ENCODE assay signal across 12 cellular contexts in the genomic region with DNA sequence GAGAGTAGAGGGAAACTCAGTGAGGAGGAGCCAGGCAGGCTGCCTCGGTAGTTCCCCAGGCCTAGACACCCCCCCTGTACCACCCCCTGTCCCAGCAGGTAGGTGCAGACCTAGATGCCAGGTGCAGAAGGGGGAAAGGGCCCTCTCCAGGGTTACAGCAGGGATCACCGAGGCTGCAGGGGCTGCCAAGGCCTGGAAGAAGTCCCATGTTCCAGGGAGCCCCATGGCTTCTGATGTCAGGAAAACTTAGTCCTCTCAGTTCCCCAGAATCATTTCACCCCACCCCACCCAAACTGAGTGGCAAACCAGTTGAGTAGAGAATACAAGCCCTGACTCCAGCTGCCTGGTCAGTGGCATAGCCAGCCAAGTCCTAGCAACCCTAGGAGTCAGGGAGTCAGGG. TPM values are rescaled to one million over a fixed set of nuclear protein-coding genes. Genes with fewer than 3 reads are reported as not detected.
DNase-seq lines count a peak whose midpoint lies in the region; ATAC-seq and TF ChIP-seq lines count a peak whose summit lies in the region.
"Had no signal": no experiment of that assay in that cellular context is flagged by ENCODE, and none has a peak within 500 bp of the region (broad histone marks: within the 10 kb centered on the region; RNA-seq: fewer than 3 reads in every experiment).

No MANE protein-coding gene starts in this region.

- peaks cover 32% of the 10 kb centered on the region for H3F3A ChIP-seq in smooth muscle cell (ENCODE audit: low read depth)

- H3K9ac ChIP-seq in smooth muscle cell (ENCODE audit: low read depth) (no peak overlapping the region), Karpas-422 (ENCODE audit: low read length) (no peak overlapping the region)

- TSS peak; percentile 22 for BruUV-seq in Caco-2 (replicated peaks; lab: Mats Ljungman, UMichigan)

- no peaks in the 10 kb centered on the region for H3K79me2 ChIP-seq in smooth muscle cell (ENCODE audit: low read depth)
- no peaks in the 10 kb centered on the region for H3K79me2 ChIP-seq in Karpas-422 (ENCODE audit: low read length)

- ATAC-seq in left lung (no peak), GM21447 (IDR thresholded peaks at IDR 0.05; ENCODE audit: unreplicated experiment) (no peak)
- ATAC-seq: Panc1 had no signal

- H3K27me3 ChIP-seq in Caco-2 (replicated peaks; ENCODE audit: control insufficient read depth, insufficient read depth, low read length) (no peaks in the 10 kb centered on the region), left lung (peaks cover 0 to 6% of the 10 kb centered on the region in 2 donors), smooth muscle cell (ENCODE audit: low read depth) (no peaks in the 10 kb centered on the region), Karpas-422 (ENCODE audit: low read length) (no peaks in the 10 kb centered on the region)

- H3K4me3 Mint-ChIP-seq in Caco-2 (ENCODE audit: unreplicated experiment) = no peak overlapping the region

- peaks cover 19% of the 10 kb centered on the region for H3K4me1 Mint-ChIP-seq in Caco-2 (ENCODE audit: low read depth, unreplicated experiment)

- intact Hi-C loops in Caco-2 (cut with micrococcal nuclease; ENCODE audit: unreplicated experiment) = no loop called here
- intact Hi-C loops in left lung (cut with DNase I) = no loop called here

- DNase-seq in Caco-2 = no peak
- peak in 1 of 2 donors; percentile 25 for DNase-seq in left lung
- DNase-seq in smooth muscle cell (lab: John Stamatoyannopoulos, UW; ENCODE audit: unreplicated experiment) = no peak
- no peak for DNase-seq in SHP77 (lab: John Stamatoyannopoulos, UW)
- no peak for DNase-seq in effector CD4-positive, alpha-beta T cell
- DNase-seq in Karpas-422 = no peak
- DNase-seq: activated effector memory CD4-positive, alpha-beta T cell treated with anti-CD3 and anti-CD28 coated beads, Interleukin-2, amount 50 U/mL, for 16 hours; NCI-H2029 treated with DMSO at 0.1 percent for 48 hours had no signal

- 91% methylated on average over 2 of the region's 2 CpGs for WGBS in smooth muscle cell (ENCODE audit: low lambda C conversion rate)

- no peaks in the 10 kb centered on the region for H3K9me3 Mint-ChIP-seq in Caco-2 (ENCODE audit: unreplicated experiment)

- H3K4me2 ChIP-seq in smooth muscle cell (peak overlapping the region; percentile 89), Karpas-422 (ENCODE audit: low read depth, low read length, poor library complexity, severe bottlenecking) (no peak overlapping the region)

- CTCF ChIA-PET in Caco-2 (lab: Charles Lee) = no interaction called here

- H3K4me1 ChIP-seq in Caco-2 (peaks cover 46% of the 10 kb centered on the region), left lung (peaks cover 32 to 79% of the 10 kb centered on the region in 2 donors), smooth muscle cell (ENCODE audit: low read depth) (peaks cover 39% of the 10 kb centered on the region), Karpas-422 (ENCODE audit: low read length) (peaks cover 10% of the 10 kb centered on the region)

- peak overlapping the region; percentile 17 for H3K27ac Mint-ChIP-seq in Caco-2 (ENCODE audit: unreplicated experiment)

- H3K9me3 ChIP-seq in Caco-2 (no peaks in the 10 kb centered on the region), left lung (no peaks in the 10 kb centered on the region), smooth muscle cell (replicated peaks; ENCODE audit: low read depth) (no peaks in the 10 kb centered on the region), Karpas-422 (ENCODE audit: low read length) (no peaks in the 10 kb centered on the region)

- POLR2A ChIA-PET in Caco-2 (lab: Charles Lee) = no interaction called here

- H2AFZ ChIP-seq in smooth muscle cell (ENCODE audit: low read depth) (no peak overlapping the region), Karpas-422 (ENCODE audit: low read length) (no peak overlapping the region)

- H3K4me3 ChIP-seq in Caco-2 (ENCODE audit: low read depth, low read length) = no peak overlapping the region
- H3K4me3 ChIP-seq in left lung = no peak overlapping the region
- H3K4me3 ChIP-seq in smooth muscle cell = no peak overlapping the region
- H3K4me3 ChIP-seq in Karpas-422 (ENCODE audit: low read length) = no peak overlapping the region

- peaks cover 2% of the 10 kb centered on the region for H4K20me1 ChIP-seq in smooth muscle cell (ENCODE audit: low read depth)
- H4K20me1 ChIP-seq in Karpas-422 (ENCODE audit: insufficient read depth, low read depth, low read length) = no peaks in the 10 kb centered on the region; the same call in 1 of the 2 replicates

- H3K36me3 ChIP-seq in Caco-2 (ENCODE audit: control insufficient read depth, insufficient read depth, low read length) (peaks cover 4% of the 10 kb centered on the region; the same call in 1 of the 2 replicates), left lung (peaks cover 0 to 33% of the 10 kb centered on the region in 2 donors), smooth muscle cell (ENCODE audit: low read depth) (no peaks in the 10 kb centered on the region), Karpas-422 (ENCODE audit: insufficient read depth, low read length) (peaks cover 4% of the 10 kb centered on the region)

- TF ChIP-seq CTCF in Caco-2 (IDR thresholded peaks at IDR 0.05; ENCODE audit: insufficient read depth in 1 of 2, low read depth in 1 of 2, low read length in 1 of 2, severe bottlenecking in 1 of 2, unreplicated experiment in 1 of 2) = no peak
- no peak for TF ChIP-seq CTCF in VCaP (conservative IDR thresholded peaks at IDR 0.05)
- no peak for TF ChIP-seq CTCF in left lung (IDR thresholded peaks at IDR 0.05)
- TF ChIP-seq CTCF in smooth muscle cell (IDR thresholded peaks at IDR 0.05; ENCODE audit: borderline replicate concordance, insufficient read depth, poor library complexity, severe bottlenecking) = no peak

- H3K9me2 ChIP-seq in Karpas-422 (replicated peaks; ENCODE audit: insufficient read depth, low read length) = no peaks in the 10 kb centered on the region

- H3K36me3 Mint-ChIP-seq in Caco-2 (ENCODE audit: insufficient read depth, unreplicated experiment) = peaks cover 31% of the 10 kb centered on the region

- no peaks in the 10 kb centered on the region for H3K27me3 Mint-ChIP-seq in Caco-2 (ENCODE audit: insufficient read depth, unreplicated experiment)

- H3K27ac ChIP-seq in VCaP (peak overlapping the region; percentile 93; the same call in 1 of the 2 replicates), left lung (peak overlapping the region; percentile 88 to 98), smooth muscle cell (ENCODE audit: low read depth) (peak overlapping the region; percentile 98), Karpas-422 (ENCODE audit: low read length) (no peak overlapping the region)

RNA-seq across cellular contexts. Expression of gene SEMA3B, which starts 7.4 kb away (rescaled TPM):
- total RNA-seq in Caco-2 (2022) (19.7 and 21.8 TPM in 2 replicates), left lung (10 to 100 TPM; 56.8 to 92.7 TPM), smooth muscle cell (26.8 and 48.3 TPM in 2 replicates)
- polyA plus RNA-seq in smooth muscle cell = 26.3 and 70.7 TPM in 2 replicates
- 0.15 and 0.29 TPM in 2 replicates for total RNA-seq in Karpas-422 (2014; rRNA removed; shearing (Covaris generic); ENCODE audit: low replicate concordance)

RNA-seq across cellular contexts. Expression of gene LSMEM2, which starts 17.4 kb away (rescaled TPM):
- total RNA-seq in Caco-2 (2022) (not detected in 2 replicates), left lung (under 1 TPM in 1 of 2 donors, not detected in 1; 0.24 TPM), smooth muscle cell (0.09 and 0.18 TPM in 2 replicates)
- polyA plus RNA-seq in smooth muscle cell = 0.87 TPM in 1 of 2 replicates, not detected in the other
- 0.14 TPM in 1 of 2 replicates, not detected in the other for total RNA-seq in Karpas-422 (2014; rRNA removed; shearing (Covaris generic); ENCODE audit: low replicate concordance)
- total RNA-seq: HT1080 had no signal

RNA-seq across cellular contexts. Expression of gene GNAI2, which starts 25.5 kb away (rescaled TPM):
- total RNA-seq in Caco-2 (2022) (59.3 and 62.0 TPM in 2 replicates), left lung (100 to 1,000 TPM; 266 to 381 TPM), smooth muscle cell (209 and 230 TPM in 2 replicates)
- 454 and 466 TPM in 2 replicates for polyA plus RNA-seq in smooth muscle cell
- total RNA-seq in Karpas-422 (2014; rRNA removed; shearing (Covaris generic); ENCODE audit: low replicate concordance) = 151 and 174 TPM in 2 replicates

RNA-seq across cellular contexts. Expression of gene IFRD2, which starts 30.7 kb away (rescaled TPM):
- 88.0 and 89.5 TPM in 2 replicates for total RNA-seq in Caco-2 (2022)
- total RNA-seq in left lung = 100 to 1,000 TPM in 1 of 2 donors, 10 to 100 TPM in 1; 55.0 to 104 TPM
- 19.9 and 20.8 TPM in 2 replicates for total RNA-seq in smooth muscle cell
- polyA plus RNA-seq in smooth muscle cell = 59.3 and 62.6 TPM in 2 replicates
- 75.2 and 82.1 TPM in 2 replicates for total RNA-seq in Karpas-422 (2014; rRNA removed; shearing (Covaris generic); ENCODE audit: low replicate concordance)

RNA-seq across cellular contexts. Expression of gene HYAL3, which starts 37.7 kb away (rescaled TPM):
- total RNA-seq in Caco-2 (2022) (5.2 and 6.8 TPM in 2 replicates), left lung (1 to 10 TPM; 4.5 to 4.6 TPM), smooth muscle cell (1.6 and 2.5 TPM in 2 replicates)
- polyA plus RNA-seq in smooth muscle cell = 3.7 and 6.7 TPM in 2 replicates
- total RNA-seq in Karpas-422 (2014; rRNA removed; shearing (Covaris generic); ENCODE audit: low replicate concordance) = 9.3 and 17.2 TPM in 2 replicates

Comparison
In these comparisons a context has a peak if more than half of its experiments do, and no peak if none do; other contexts are left out.
1. RNA of gene SEMA3B, which starts 7.4 kb away (total RNA-seq): 56.8 to 92.7 TPM in left lung, 26.8 to 48.3 TPM in smooth muscle cell and 19.7 to 21.8 TPM in Caco-2; 0.15 to 0.29 TPM in Karpas-422; every median in the first group is over 10 times any median in the second.